In genomic region chr14:95156153-95156764, GRCh38 we compare ENCODE assay signal across 8 cellular contexts. TPM values are rescaled to one million over a fixed set of nuclear protein-coding genes. Genes with fewer than 3 reads are reported as not detected.
DNase-seq lines count a peak whose midpoint lies in the region; ATAC-seq and TF ChIP-seq lines count a peak whose summit lies in the region.

No MANE protein-coding gene starts in this region.

- H3K36me3 Mint-ChIP-seq in activated T-cell treated with anti-CD3 and anti-CD28 coated beads, Interleukin-2, amount 50 U/mL, for 72 hours (ENCODE audit: insufficient read depth in 2 of 2), result no peaks in the 10 kb centered on the region
- H3K36me3 Mint-ChIP-seq in naive thymus-derived CD8-positive, alpha-beta T cell, result peaks cover 0 to 2% (median 1%) of the 10 kb centered on the region in 3 donors

- DNase-seq in activated T-cell treated with anti-CD3 and anti-CD28 coated beads, Interleukin-2, amount 50 U/mL, for 72 hours, result peak in 1 of 2 donors; percentile 21
- no peak for DNase-seq in activated T-cell treated with anti-CD3 and anti-CD28 coated beads, Interleukin-2, amount 50 U/mL, for 48 hours
- DNase-seq in Panc1 (ENCODE audit: low read depth, low spot score) (no peak), putamen (ENCODE audit: low spot score) (no peak), SHP77 treated with DMSO at 0.1 percent for 48 hours (lab: John Stamatoyannopoulos, UW) (no peak)
- no peak for DNase-seq in naive thymus-derived CD8-positive, alpha-beta T cell

- peak overlapping the region; percentile 20 for H3K27ac Mint-ChIP-seq in activated T-cell treated with anti-CD3 and anti-CD28 coated beads, Interleukin-2, amount 50 U/mL, for 72 hours
- H3K27ac Mint-ChIP-seq in naive thymus-derived CD8-positive, alpha-beta T cell, result peak overlapping the region; percentile 66 to 94 (median 80)

- no peaks in the 10 kb centered on the region for H3K9me3 Mint-ChIP-seq in activated T-cell treated with anti-CD3 and anti-CD28 coated beads, Interleukin-2, amount 50 U/mL, for 72 hours
- no peaks in the 10 kb centered on the region for H3K9me3 Mint-ChIP-seq in naive thymus-derived CD8-positive, alpha-beta T cell

- H3K27me3 ChIP-seq in Panc1 (ENCODE audit: control insufficient read depth, insufficient read depth, low read length) (no peaks in the 10 kb centered on the region), ectodermal cell (ENCODE audit: control insufficient read depth, insufficient read depth, low read length, poor library complexity, severe bottlenecking) (no peaks in the 10 kb centered on the region)

- no peak for ATAC-seq in activated T-cell treated with anti-CD3 and anti-CD28 coated beads, Interleukin-2, amount 50 U/mL, for 72 hours (replicated peaks in 1 of 2)
- ATAC-seq in Panc1 (no peak), GM18520 (IDR thresholded peaks at IDR 0.05; ENCODE audit: unreplicated experiment) (no peak)
- ATAC-seq in naive thymus-derived CD8-positive, alpha-beta T cell, result no peak

- WGBS in ectodermal cell, 2 experiments, result 8 to 9% methylated on average over 15 of the region's 15 CpGs

- peaks cover 53% of the 10 kb centered on the region for H3K4me1 Mint-ChIP-seq in activated T-cell treated with anti-CD3 and anti-CD28 coated beads, Interleukin-2, amount 50 U/mL, for 72 hours (ENCODE audit: low read depth)
- H3K4me1 Mint-ChIP-seq in naive thymus-derived CD8-positive, alpha-beta T cell, result peaks cover 30 to 61% (median 58%) of the 10 kb centered on the region in 4 donors

- H3K4me3 ChIP-seq in Panc1 (ENCODE audit: low read depth in 2 of 2, low read length in 2 of 2) (peak overlapping the region; percentile 70 to 73), ectodermal cell (ENCODE audit: insufficient read depth, low read depth, low read length) (peak overlapping the region; percentile 81)

- in situ Hi-C loops in Panc1 (cut with HindIII; ENCODE audit: low pct_unique_long_range_greater_than_20kb, low sequenced_read_pairs), result no loop called here

- TF ChIP-seq CTCF in Panc1 (IDR thresholded peaks at IDR 0.05), result no peak

- POLR2A ChIA-PET in Panc1 (lab: Charles Lee), result no interaction called here
- POLR2A ChIA-PET in naive thymus-derived CD8-positive, alpha-beta T cell (lab: Charles Lee), result interaction anchor here (0.9 to 1.9 kb wide), 3 partner anchors 364 to 1076 kb away, joined by 4 to 7 read pairs (median 6); partner anchors contain the start of gene GLRX5

- H3K9me3 ChIP-seq in Panc1 (ENCODE audit: control insufficient read depth, insufficient read depth, low read depth, low read length), result no peaks in the 10 kb centered on the region
- H3K9me3 ChIP-seq in ectodermal cell (ENCODE audit: control insufficient read depth, low read length), result no peaks in the 10 kb centered on the region

- intact Hi-C loops in Panc1 (cut with micrococcal nuclease; ENCODE audit: unreplicated experiment), result no loop called here

- H3K27me3 Mint-ChIP-seq in activated T-cell treated with anti-CD3 and anti-CD28 coated beads, Interleukin-2, amount 50 U/mL, for 72 hours (ENCODE audit: low read depth), result no peaks in the 10 kb centered on the region
- H3K27me3 Mint-ChIP-seq in naive thymus-derived CD8-positive, alpha-beta T cell, result no peaks in the 10 kb centered on the region

- H3K27ac ChIP-seq in Panc1 (ENCODE audit: low read length) (peak overlapping the region; percentile 89), ectodermal cell (ENCODE audit: insufficient read depth, low read depth, low read length, poor library complexity, severe bottlenecking) (no peak overlapping the region)

- BruUV-seq in Panc1 (replicated peaks; lab: Mats Ljungman, UMichigan), result no TSS peak

- CTCF ChIA-PET in Panc1 (lab: Charles Lee), result no interaction called here

- H3K4me1 ChIP-seq in Panc1 (ENCODE audit: control insufficient read depth, insufficient read depth, low read length) (peaks cover 16% of the 10 kb centered on the region), ectodermal cell (ENCODE audit: control insufficient read depth, insufficient read depth, low read length) (no peaks in the 10 kb centered on the region)

- peak overlapping the region; percentile 74 to 82 for H3K4me3 Mint-ChIP-seq in activated T-cell treated with anti-CD3 and anti-CD28 coated beads, Interleukin-2, amount 50 U/mL, for 72 hours
- H3K4me3 Mint-ChIP-seq in naive thymus-derived CD8-positive, alpha-beta T cell, result peak overlapping the region; percentile 79 to 96 (median 82)

- H3K36me3 ChIP-seq in Panc1 (ENCODE audit: control insufficient read depth, insufficient read depth, low read length) (peaks cover 4% of the 10 kb centered on the region; the same call in 1 of the 2 replicates), ectodermal cell (ENCODE audit: control insufficient read depth, insufficient read depth, low read length) (no peaks in the 10 kb centered on the region)

RNA-seq across cellular contexts. Expression of gene DICER1, which starts 1.1 kb away (rescaled TPM):
- 10 to 100 TPM; 50.5 to 54.2 TPM for total RNA-seq in activated T-cell treated with anti-CD3 and anti-CD28 coated beads, Interleukin-2, amount 50 U/mL, for 72 hours
- total RNA-seq in Panc1 (2021; ENCODE audit: unreplicated experiment), result 32.7 TPM
- polyA plus RNA-seq in Panc1 (2012; ENCODE audit: insufficient read length), result 11.9 TPM
- polyA plus RNA-seq in ectodermal cell (2013, experiment 1 of 4), result 38.2 TPM
- polyA plus RNA-seq in ectodermal cell (2013, experiment 2 of 4), result 38.5 TPM
- 55.3 TPM for polyA plus RNA-seq in ectodermal cell (2013, experiment 3 of 4)
- 59.7 TPM for polyA plus RNA-seq in ectodermal cell (2013, experiment 4 of 4)
- total RNA-seq in naive thymus-derived CD8-positive, alpha-beta T cell, result 10 to 100 TPM; 64.2 to 68.2 TPM
- 10 to 100 TPM in 1 of 3 donors, 1 to 10 TPM in 2; 9.4 to 10.1 (median 10.0) TPM for polyA plus RNA-seq in naive thymus-derived CD8-positive, alpha-beta T cell
